ENCODE assay signal across 24 cellular contexts in genomic region chr1:53580009-53580400, GRCh38.
A peak's percentile ranks its signal among the peaks of the same experiment; 100 is the strongest.
DNase-seq lines count a peak whose midpoint lies in the region; ATAC-seq and TF ChIP-seq lines count a peak whose summit lies in the region.
"Had no signal": no experiment of that assay in that cellular context is flagged by ENCODE, and none has a peak within 500 bp of the region (broad histone marks: within the 10 kb centered on the region; RNA-seq: fewer than 3 reads in every experiment).

No MANE protein-coding gene starts in this region.

- no peak overlapping the region for H3K23ac ChIP-seq in mesendoderm (ENCODE audit: low read length)

- H3K9ac ChIP-seq in mesendoderm (ENCODE audit: low read length), result no peak overlapping the region

- H3K27ac ChIP-seq in sigmoid colon, result no peak overlapping the region
- H3K27ac ChIP-seq in mesendoderm (ENCODE audit: low read depth, low read length), result no peak overlapping the region
- H3K27ac ChIP-seq: HL-60, RWPE1 had no signal

- H3K4me3 Mint-ChIP-seq in activated CD8-positive, alpha-beta memory T cell treated with anti-CD3 and anti-CD28 coated beads, Interleukin-2, amount 10 ng/mL, durations not matched to agents 7 days and 5 days, result no peak overlapping the region
- H3K4me3 Mint-ChIP-seq in CD14-positive monocyte (no peak overlapping the region), chondrocyte (ENCODE audit: unreplicated experiment) (no peak overlapping the region)
- H3K4me3 Mint-ChIP-seq: CD4-positive, CD25-positive, alpha-beta regulatory T cell; IgD-negative memory B cell had no signal

- no peaks in the 10 kb centered on the region for H3K36me3 Mint-ChIP-seq in activated CD8-positive, alpha-beta memory T cell treated with anti-CD3 and anti-CD28 coated beads, Interleukin-2, amount 10 ng/mL, durations not matched to agents 7 days and 5 days
- H3K36me3 Mint-ChIP-seq in CD14-positive monocyte (no peaks in the 10 kb centered on the region), chondrocyte (ENCODE audit: low read depth) (peaks cover 5% of the 10 kb centered on the region)
- H3K36me3 Mint-ChIP-seq: CD4-positive, CD25-positive, alpha-beta regulatory T cell; IgD-negative memory B cell had no signal

- no peaks in the 10 kb centered on the region for H3K79me2 ChIP-seq in mesendoderm (ENCODE audit: control insufficient read depth, insufficient read depth, low read length)

- TF ChIP-seq POLR2A in sigmoid colon (IDR thresholded peaks at IDR 0.05), result no peak

- intact Hi-C loops in CD14-positive monocyte (cut with micrococcal nuclease), result no loop called here
- intact Hi-C loops in sigmoid colon (cut with DNase I), result no loop called here

- no peaks in the 10 kb centered on the region for H3K9me3 ChIP-seq in sigmoid colon

- H3K9me3 Mint-ChIP-seq in activated CD8-positive, alpha-beta memory T cell treated with anti-CD3 and anti-CD28 coated beads, Interleukin-2, amount 10 ng/mL, durations not matched to agents 7 days and 5 days (ENCODE audit: low read depth), result no peaks in the 10 kb centered on the region
- peaks cover 0 to 2% (median 0%) of the 10 kb centered on the region in 7 donors for H3K9me3 Mint-ChIP-seq in CD14-positive monocyte
- no peaks in the 10 kb centered on the region for H3K9me3 Mint-ChIP-seq in chondrocyte (ENCODE audit: low read depth)
- H3K9me3 Mint-ChIP-seq: CD4-positive, CD25-positive, alpha-beta regulatory T cell; IgD-negative memory B cell had no signal

- no peaks in the 10 kb centered on the region for H3K27me3 ChIP-seq in sigmoid colon
- H3K27me3 ChIP-seq in mesendoderm (ENCODE audit: insufficient read depth, low read length, poor library complexity), result no peaks in the 10 kb centered on the region

- H3K56ac ChIP-seq in mesendoderm (ENCODE audit: low read length), result no peak overlapping the region

- no peak for ATAC-seq in activated CD8-positive, alpha-beta memory T cell treated with anti-CD3 and anti-CD28 coated beads, Interleukin-2, amount 10 ng/mL, durations not matched to agents 7 days and 5 days
- ATAC-seq in HG02642 (IDR thresholded peaks at IDR 0.05; ENCODE audit: poor library complexity, unreplicated experiment), result no peak
- ATAC-seq: HCT116, Panc1 had no signal

- H3K4me1 Mint-ChIP-seq in activated CD8-positive, alpha-beta memory T cell treated with anti-CD3 and anti-CD28 coated beads, Interleukin-2, amount 10 ng/mL, durations not matched to agents 7 days and 5 days, result peaks cover 17% of the 10 kb centered on the region
- H3K4me1 Mint-ChIP-seq in CD14-positive monocyte, result no peaks in the 10 kb centered on the region
- peaks cover 19% of the 10 kb centered on the region for H3K4me1 Mint-ChIP-seq in chondrocyte (ENCODE audit: low read depth)
- H3K4me1 Mint-ChIP-seq: IgD-negative memory B cell had no signal

- no peak overlapping the region for H2AK5ac ChIP-seq in mesendoderm (ENCODE audit: low read length)

- no peak overlapping the region for H3K27ac Mint-ChIP-seq in activated CD8-positive, alpha-beta memory T cell treated with anti-CD3 and anti-CD28 coated beads, Interleukin-2, amount 10 ng/mL, durations not matched to agents 7 days and 5 days
- no peak overlapping the region for H3K27ac Mint-ChIP-seq in CD14-positive monocyte
- no peak overlapping the region for H3K27ac Mint-ChIP-seq in chondrocyte (ENCODE audit: unreplicated experiment)
- H3K27ac Mint-ChIP-seq: CD4-positive, CD25-positive, alpha-beta regulatory T cell; IgD-negative memory B cell had no signal

- TF ChIP-seq EP300 in sigmoid colon (IDR thresholded peaks at IDR 0.05), result no peak

- H2BK120ac ChIP-seq in mesendoderm (ENCODE audit: low read depth, low read length), result no peak overlapping the region

- H3K4me2 ChIP-seq in mesendoderm (ENCODE audit: low read length), result no peak overlapping the region

- H3K4me1 ChIP-seq in sigmoid colon, result peaks cover 0 to 4% (median 0%) of the 10 kb centered on the region in 4 donors
- peaks cover 4% of the 10 kb centered on the region for H3K4me1 ChIP-seq in mesendoderm (ENCODE audit: control insufficient read depth, low read depth, low read length)

- DNase-seq in activated CD8-positive, alpha-beta memory T cell treated with anti-CD3 and anti-CD28 coated beads, Interleukin-2, amount 50 U/mL, for 48 hours, result peak; percentile 25
- no peak for DNase-seq in activated CD8-positive, alpha-beta memory T cell treated with anti-CD3 and anti-CD28 coated beads, Interleukin-2, amount 10 ng/mL, durations not matched to agents 7 days and 5 days
- DNase-seq in CD14-positive monocyte (ENCODE audit: low spot score), result peak; percentile 24
- DNase-seq in chondrocyte (ENCODE audit: low spot score), result peak; percentile 62
- peak; percentile 26 for DNase-seq in sigmoid colon
- DNase-seq in hepatic stellate cell (ENCODE audit: low spot score), result no peak
- no peak for DNase-seq in mesendoderm
- DNase-seq: CD4-positive, CD25-positive, alpha-beta regulatory T cell; DMS153; DND-41; NCI-H1048; NCI-H1417; NCI-H187; NCI-H2081 treated with DMSO at 0.1 percent for 48 hours; NCI-H2171; NCI-H226; NCI-H510A; SHP77 treated with DMSO at 0.1 percent for 48 hours had no signal

- no peak overlapping the region for H4K5ac ChIP-seq in mesendoderm (ENCODE audit: low read length)

- H3K4me3 ChIP-seq in sigmoid colon, result no peak overlapping the region
- H3K4me3 ChIP-seq in mesendoderm (ENCODE audit: low read length), result no peak overlapping the region

- H3K36me3 ChIP-seq in sigmoid colon, result no peaks in the 10 kb centered on the region
- no peaks in the 10 kb centered on the region for H3K36me3 ChIP-seq in mesendoderm (ENCODE audit: control insufficient read depth, insufficient read depth, low read length)

- no peak for TF ChIP-seq CTCF in CD14-positive monocyte (IDR thresholded peaks at IDR 0.05)
- no peak for TF ChIP-seq CTCF in chondrocyte (IDR thresholded peaks at IDR 0.05)
- TF ChIP-seq CTCF in sigmoid colon (IDR thresholded peaks at IDR 0.05), result no peak

- H3K27me3 Mint-ChIP-seq in activated CD8-positive, alpha-beta memory T cell treated with anti-CD3 and anti-CD28 coated beads, Interleukin-2, amount 10 ng/mL, durations not matched to agents 7 days and 5 days, result no peaks in the 10 kb centered on the region
- H3K27me3 Mint-ChIP-seq in CD14-positive monocyte (ENCODE audit: low read depth in 3 of 3) (peaks cover 0 to 2% (median 1%) of the 10 kb centered on the region in 3 donors), chondrocyte (ENCODE audit: low read depth) (no peaks in the 10 kb centered on the region)
- H3K27me3 Mint-ChIP-seq: CD4-positive, CD25-positive, alpha-beta regulatory T cell had no signal

- H3K18ac ChIP-seq in mesendoderm (ENCODE audit: low read length), result no peak overlapping the region

- CTCF ChIA-PET in activated CD8-positive, alpha-beta memory T cell treated with anti-CD3 and anti-CD28 coated beads, Interleukin-2, amount 10 ng/mL, durations not matched to agents 7 days and 5 days (lab: Charles Lee), result no interaction called here

- 90 to 95% methylated on average over 4 of the region's 4 CpGs for WGBS in sigmoid colon, 2 donors
- WGBS in mesendoderm (ENCODE audit: extremely low coverage, insufficient coverage, low lambda C conversion rate), result no CpG with 5 or more reads among the region's 4 CpGs

- H2BK15ac ChIP-seq in mesendoderm (replicated peaks; ENCODE audit: low read depth), result no peak overlapping the region

- H2BK5ac ChIP-seq in mesendoderm (ENCODE audit: low read length), result no peak overlapping the region

- H3K79me1 ChIP-seq in mesendoderm (ENCODE audit: low read length), result no peaks in the 10 kb centered on the region

- no peak overlapping the region for H4K8ac ChIP-seq in mesendoderm (ENCODE audit: low read depth, low read length)

- H3K4ac ChIP-seq in mesendoderm (ENCODE audit: low read depth, low read length), result no peak overlapping the region

Comparison
In these comparisons a context has a peak if more than half of its experiments do, and no peak if none do; other contexts are left out.
1. DNase-seq: peak in activated CD8-positive, alpha-beta memory T cell treated with anti-CD3 and anti-CD28 coated beads, Interleukin-2, amount 50 U/mL, for 48 hours (single experiment), CD14-positive monocyte (single experiment), chondrocyte (single experiment) and sigmoid colon (single experiment); none in activated CD8-positive, alpha-beta memory T cell treated with anti-CD3 and anti-CD28 coated beads, Interleukin-2, amount 10 ng/mL, durations not matched to agents 7 days and 5 days (single experiment), hepatic stellate cell (single experiment) and mesendoderm (single experiment).